ENCODE assay signal across 7 cellular contexts in the genomic region with DNA sequence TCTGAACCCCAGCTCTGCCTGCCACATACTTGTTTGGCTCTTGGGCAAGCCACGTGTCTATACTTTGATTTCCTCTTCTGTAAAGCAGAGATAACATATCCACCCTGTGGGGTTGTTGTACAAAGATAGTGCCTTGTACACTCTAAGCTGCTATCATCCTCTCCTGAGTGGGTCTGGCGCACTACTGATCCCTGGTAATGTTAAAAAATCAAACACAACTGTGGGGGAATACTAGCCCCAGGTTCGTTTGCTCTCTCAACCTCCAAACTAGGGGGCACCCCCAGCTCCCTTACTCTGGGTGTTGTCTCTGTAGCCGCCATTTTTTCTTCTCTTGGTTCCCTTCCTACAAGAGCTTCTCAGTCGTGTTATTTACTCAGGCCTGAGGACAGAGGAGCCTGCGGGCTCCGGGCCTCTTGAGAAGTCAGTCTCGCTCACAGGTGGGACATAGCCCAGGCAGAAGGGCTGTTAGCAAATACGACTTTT. TPM values are rescaled to one million over a fixed set of nuclear protein-coding genes. Genes with fewer than 3 reads are reported as not detected.
DNase-seq lines count a peak whose midpoint lies in the region; ATAC-seq and TF ChIP-seq lines count a peak whose summit lies in the region.

No MANE protein-coding gene starts in this region.

- H3K9me2 ChIP-seq in GM23338 (ENCODE audit: insufficient read depth), result no peaks in the 10 kb centered on the region

- H3K27ac ChIP-seq in GM23338 (ENCODE audit: low read depth), result no peak overlapping the region
- peak overlapping the region; percentile 90 to 99 (median 96) for H3K27ac ChIP-seq in spleen

- H3K27me3 ChIP-seq in GM23338 (ENCODE audit: insufficient read depth), result peaks cover 4% of the 10 kb centered on the region; the same call in 1 of the 2 replicates
- no peaks in the 10 kb centered on the region for H3K27me3 ChIP-seq in spleen (replicated peaks in 1 of 7)

- no peaks in the 10 kb centered on the region for H4K20me1 ChIP-seq in GM23338 (replicated peaks; ENCODE audit: insufficient read depth)

- H3K27me3 Mint-ChIP-seq in GM23338 (ENCODE audit: insufficient read depth, low read depth, poor library complexity), result peaks cover 29% of the 10 kb centered on the region
- no peaks in the 10 kb centered on the region for H3K27me3 Mint-ChIP-seq in T-helper 2 cell treated with Interferon-gamma antibody and Interleukin-4, amounts not matched to agents 5 μg/mL and 100 μg/mL, for 36 hours (ENCODE audit: low read depth)

- no peaks in the 10 kb centered on the region for H3K36me3 ChIP-seq in GM23338 (ENCODE audit: insufficient read depth)
- peaks cover 0 to 46% (median 44%) of the 10 kb centered on the region in 6 donors for H3K36me3 ChIP-seq in spleen

- no peak for DNase-seq in GM23338 (ENCODE audit: low spot score)
- no peak for DNase-seq in T-helper 2 cell treated with Interferon-gamma antibody and Interleukin-4, amounts not matched to agents 5 μg/mL and 100 μg/mL, for 36 hours (ENCODE audit: low spot score)
- no peak for DNase-seq in fibroblast of mammary gland (ENCODE audit: low read depth)
- peak; percentile 77 for DNase-seq in spleen
- DNase-seq in NCI-H1436 treated with DMSO at 0.1 percent for 48 hours (lab: John Stamatoyannopoulos, UW), result no peak
- no peak for DNase-seq in NCI-H2196 treated with DMSO at 0.1 percent for 48 hours (lab: John Stamatoyannopoulos, UW; ENCODE audit: unreplicated experiment)

- H3F3A ChIP-seq in GM23338 (replicated peaks; ENCODE audit: low read depth), result no peaks in the 10 kb centered on the region; the same call in 1 of the 2 replicates

- peak overlapping the region; percentile 80 for H3K4me3 Mint-ChIP-seq in GM23338
- peak overlapping the region; percentile 80 for H3K4me3 Mint-ChIP-seq in T-helper 2 cell treated with Interferon-gamma antibody and Interleukin-4, amounts not matched to agents 5 μg/mL and 100 μg/mL, for 36 hours

- no peaks in the 10 kb centered on the region for H3K9me3 ChIP-seq in spleen

- peak overlapping the region; percentile 94; the same call in 1 of the 2 replicates for H3K4me3 ChIP-seq in GM23338
- H3K4me3 ChIP-seq in fibroblast of mammary gland (ENCODE audit: control insufficient read depth, low read depth, low read length), result peak overlapping the region; percentile 74
- peak overlapping the region; percentile 8 to 95 (median 70) for H3K4me3 ChIP-seq in spleen

- TF ChIP-seq CTCF in GM23338 (conservative IDR thresholded peaks at IDR 0.05; ENCODE audit: low read depth in 2 of 2) (no peak), fibroblast of mammary gland (conservative IDR thresholded peaks at IDR 0.05; ENCODE audit: control insufficient read depth, insufficient read depth, low read depth, low read length) (no peak), spleen (IDR thresholded peaks at IDR 0.05 in 8 of 11, conservative IDR thresholded peaks at IDR 0.05 in 3 of 11) (no peak)

- peak overlapping the region; percentile 95 for H3K4me2 ChIP-seq in GM23338

- no peaks in the 10 kb centered on the region for H3K79me2 ChIP-seq in GM23338 (replicated peaks; ENCODE audit: insufficient read depth)

- peaks cover 7% of the 10 kb centered on the region for H3K4me1 ChIP-seq in GM23338 (ENCODE audit: insufficient read depth)
- H3K4me1 ChIP-seq in spleen, result peaks cover 8 to 73% (median 44%) of the 10 kb centered on the region in 6 donors

- peaks cover 17% of the 10 kb centered on the region for H3K4me1 Mint-ChIP-seq in GM23338
- peaks cover 21% of the 10 kb centered on the region for H3K4me1 Mint-ChIP-seq in T-helper 2 cell treated with Interferon-gamma antibody and Interleukin-4, amounts not matched to agents 5 μg/mL and 100 μg/mL, for 36 hours (ENCODE audit: low read depth)

- peaks cover 25% of the 10 kb centered on the region for H3K36me3 Mint-ChIP-seq in GM23338 (ENCODE audit: low read depth)
- peaks cover 24% of the 10 kb centered on the region for H3K36me3 Mint-ChIP-seq in T-helper 2 cell treated with Interferon-gamma antibody and Interleukin-4, amounts not matched to agents 5 μg/mL and 100 μg/mL, for 36 hours (ENCODE audit: low read depth)

- TF ChIP-seq POLR2A in spleen (IDR thresholded peaks at IDR 0.05), result no peak

- no peak overlapping the region for H2AFZ ChIP-seq in GM23338

- 35 to 59% (median 45%) methylated on average over 8 to 9 of the region's 9 CpGs for WGBS in spleen, 5 donors

- no peaks in the 10 kb centered on the region for H3K9me3 Mint-ChIP-seq in GM23338
- no peaks in the 10 kb centered on the region for H3K9me3 Mint-ChIP-seq in T-helper 2 cell treated with Interferon-gamma antibody and Interleukin-4, amounts not matched to agents 5 μg/mL and 100 μg/mL, for 36 hours

- ATAC-seq in GM23338 (no peak), GM18861 (IDR thresholded peaks at IDR 0.05; ENCODE audit: unreplicated experiment) (no peak)

- intact Hi-C loops in spleen (cut with DNase I; ENCODE audit: low total_unique reads), result no loop called here

- H3K27ac Mint-ChIP-seq in GM23338, result no peak overlapping the region
- peak overlapping the region; percentile 95 for H3K27ac Mint-ChIP-seq in T-helper 2 cell treated with Interferon-gamma antibody and Interleukin-4, amounts not matched to agents 5 μg/mL and 100 μg/mL, for 36 hours

TF ChIP-seq in GM23338, 12 proteins besides CTCF, POLR2A, EP300 and RAD21 (continues in another document):
- TF ChIP-seq EZH2phosphoT487 (IDR thresholded peaks at IDR 0.05; ENCODE audit: unreplicated experiment) (no peak), POLR2AphosphoS5 (IDR thresholded peaks at IDR 0.05; ENCODE audit: low read depth) (no peak), ZNF114 (CRISPR knock-in tag; IDR thresholded peaks at IDR 0.05) (no peak)

RNA-seq across cellular contexts. Expression of gene POLM, which starts 1.0 kb away (rescaled TPM):
- 19.8 and 35.4 TPM in 2 replicates for total RNA-seq in GM23338 (2014; rRNA removed; shearing (Covaris generic))
- polyA plus RNA-seq in GM23338 (2016; fragmentation: Nextera tagmentation; extraction: Ambion mirVana) (7.1 and 8.0 TPM in 2 replicates), spleen (10 to 100 TPM; 22.0 to 44.9 (median 30.3) TPM)
- total RNA-seq in spleen, result 100 to 1,000 TPM in 1 of 7 donors, 10 to 100 TPM in 6; 42.8 to 104 (median 63.4) TPM

RNA-seq across cellular contexts. Expression of gene PGAM2, which starts 15.9 kb away (rescaled TPM):
- 0.78 and 2.9 TPM in 2 replicates for total RNA-seq in GM23338 (2014; rRNA removed; shearing (Covaris generic))
- polyA plus RNA-seq in GM23338 (2016; fragmentation: Nextera tagmentation; extraction: Ambion mirVana), result 5.1 and 7.8 TPM in 2 replicates
- total RNA-seq in spleen, result 1 to 10 TPM in 4 of 7 donors, under 1 TPM in 2, not detected in 1; 0.75 to 2.8 (median 1.2) TPM
- polyA plus RNA-seq in spleen, result 1 to 10 TPM; 1.6 to 4.0 (median 2.6) TPM

RNA-seq across cellular contexts. Expression of gene AEBP1, which starts 22.8 kb away (rescaled TPM):
- total RNA-seq in GM23338 (2014; rRNA removed; shearing (Covaris generic)), result 36.7 and 42.0 TPM in 2 replicates
- 15.1 and 16.0 TPM in 2 replicates for polyA plus RNA-seq in GM23338 (2016; fragmentation: Nextera tagmentation; extraction: Ambion mirVana)
- 100 to 1,000 TPM in 2 of 7 donors, 10 to 100 TPM in 5; 67.5 to 106 (median 88.3) TPM for total RNA-seq in spleen
- 10 to 100 TPM; 41.3 to 71.7 (median 49.7) TPM for polyA plus RNA-seq in spleen

RNA-seq across cellular contexts. Expression of gene DBNL, which starts 36.8 kb away (rescaled TPM):
- total RNA-seq in GM23338 (2014; rRNA removed; shearing (Covaris generic)), result 44.7 and 49.4 TPM in 2 replicates
- polyA plus RNA-seq in GM23338 (2016; fragmentation: Nextera tagmentation; extraction: Ambion mirVana), result 17.1 and 18.1 TPM in 2 replicates
- total RNA-seq in spleen, result 100 to 1,000 TPM; 169 to 257 (median 210) TPM
- polyA plus RNA-seq in spleen, result 100 to 1,000 TPM; 118 to 205 (median 134) TPM

RNA-seq across cellular contexts. Expression of gene POLD2, which starts 42.0 kb away (rescaled TPM):
- total RNA-seq in GM23338 (2014; rRNA removed; shearing (Covaris generic)), result 111 and 127 TPM in 2 replicates
- polyA plus RNA-seq in GM23338 (2016; fragmentation: Nextera tagmentation; extraction: Ambion mirVana), result 101 and 108 TPM in 2 replicates
- 10 to 100 TPM; 31.9 to 73.0 (median 40.9) TPM for total RNA-seq in spleen
- polyA plus RNA-seq in spleen, result 10 to 100 TPM; 53.7 to 79.1 (median 69.4) TPM
